ENCODE assay signal across 1 cellular context in the genomic region with DNA sequence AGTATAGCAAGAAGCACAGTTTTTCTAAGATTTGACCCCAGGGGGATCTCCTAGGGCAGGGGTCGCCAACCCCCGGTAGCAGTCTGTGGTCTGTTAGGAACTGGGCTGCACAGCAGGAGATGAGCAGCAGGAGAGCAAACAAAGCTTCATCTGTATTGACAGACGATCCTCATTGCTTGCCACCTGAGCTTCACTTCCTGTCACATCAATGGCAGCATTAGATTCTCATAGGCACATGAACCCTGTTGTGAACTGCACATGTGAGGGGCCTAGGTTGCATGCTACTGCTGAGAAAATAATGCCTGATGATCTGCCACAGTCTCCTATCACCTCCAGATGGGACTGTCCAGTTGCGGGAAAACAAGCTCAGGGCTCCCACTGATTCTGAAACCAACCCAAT.
TF ChIP-seq lines count a peak whose summit lies in the region.

No MANE protein-coding gene starts in this region.

TF ChIP-seq in HepG2, 621 proteins besides CTCF, POLR2A, EP300 and RAD21 (continued from another document and continues in another):
- peak; percentile 90; the same call in 1 of the 2 replicates for TF ChIP-seq HDAC2 (CRISPR knock-in tag; IDR thresholded peaks at IDR 0.05)
- TF ChIP-seq TEF (CRISPR knock-in tag; IDR thresholded peaks at IDR 0.05): no peak
- TF ChIP-seq CBX5 (CRISPR knock-in tag; IDR thresholded peaks at IDR 0.05; ENCODE audit: borderline replicate concordance): peak; percentile 61; the same call in 1 of the 2 replicates
- TF ChIP-seq TMF1 (CRISPR knock-in tag; IDR thresholded peaks at IDR 0.05; ENCODE audit: low read depth): no peak
- TF ChIP-seq ASH2L (IDR thresholded peaks at IDR 0.05; ENCODE audit: insufficient read length, low read depth, low read length): no peak
- TF ChIP-seq, protein P1, sequence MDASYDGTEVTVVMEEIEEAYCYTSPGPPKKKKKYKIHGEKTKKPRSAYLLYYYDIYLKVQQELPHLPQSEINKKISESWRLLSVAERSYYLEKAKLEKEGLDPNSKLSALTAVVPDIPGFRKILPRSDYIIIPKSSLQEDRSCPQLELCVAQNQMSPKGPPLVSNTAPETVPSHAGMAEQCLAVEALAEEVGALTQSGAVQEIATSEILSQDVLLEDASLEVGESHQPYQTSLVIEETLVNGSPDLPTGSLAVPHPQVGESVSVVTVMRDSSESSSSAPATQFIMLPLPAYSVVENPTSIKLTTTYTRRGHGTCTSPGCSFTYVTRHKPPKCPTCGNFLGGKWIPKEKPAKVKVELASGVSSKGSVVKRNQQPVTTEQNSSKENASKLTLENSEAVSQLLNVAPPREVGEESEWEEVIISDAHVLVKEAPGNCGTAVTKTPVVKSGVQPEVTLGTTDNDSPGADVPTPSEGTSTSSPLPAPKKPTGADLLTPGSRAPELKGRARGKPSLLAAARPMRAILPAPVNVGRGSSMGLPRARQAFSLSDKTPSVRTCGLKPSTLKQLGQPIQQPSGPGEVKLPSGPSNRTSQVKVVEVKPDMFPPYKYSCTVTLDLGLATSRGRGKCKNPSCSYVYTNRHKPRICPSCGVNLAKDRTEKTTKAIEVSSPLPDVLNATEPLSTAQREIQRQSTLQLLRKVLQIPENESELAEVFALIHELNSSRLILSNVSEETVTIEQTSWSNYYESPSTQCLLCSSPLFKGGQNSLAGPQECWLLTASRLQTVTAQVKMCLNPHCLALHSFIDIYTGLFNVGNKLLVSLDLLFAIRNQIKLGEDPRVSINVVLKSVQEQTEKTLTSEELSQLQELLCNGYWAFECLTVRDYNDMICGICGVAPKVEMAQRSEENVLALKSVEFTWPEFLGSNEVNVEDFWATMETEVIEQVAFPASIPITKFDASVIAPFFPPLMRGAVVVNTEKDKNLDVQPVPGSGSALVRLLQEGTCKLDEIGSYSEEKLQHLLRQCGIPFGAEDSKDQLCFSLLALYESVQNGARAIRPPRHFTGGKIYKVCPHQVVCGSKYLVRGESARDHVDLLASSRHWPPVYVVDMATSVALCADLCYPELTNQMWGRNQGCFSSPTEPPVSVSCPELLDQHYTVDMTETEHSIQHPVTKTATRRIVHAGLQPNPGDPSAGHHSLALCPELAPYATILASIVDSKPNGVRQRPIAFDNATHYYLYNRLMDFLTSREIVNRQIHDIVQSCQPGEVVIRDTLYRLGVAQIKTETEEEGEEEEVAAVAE (CRISPR knock-in tag; IDR thresholded peaks at IDR 0.05; ENCODE audit: borderline replicate concordance): no peak
- TF ChIP-seq MBD4 (IDR thresholded peaks at IDR 0.05; ENCODE audit: borderline replicate concordance, low read length): no peak
- TF ChIP-seq ZNF510 (CRISPR knock-in tag; IDR thresholded peaks at IDR 0.05; ENCODE audit: low read depth): 0 out of 2 replicates have a peak, but pooled peaks have one; percentile 72
- TF ChIP-seq ZNF790 (CRISPR knock-in tag; IDR thresholded peaks at IDR 0.05; ENCODE audit: borderline replicate concordance): no peak
- TF ChIP-seq KLF16 (CRISPR knock-in tag; IDR thresholded peaks at IDR 0.05): peak in 1 of 2 experiments; percentile 60; a peak in 1 of 4 replicates
- TF ChIP-seq ZNF253 (CRISPR knock-in tag; IDR thresholded peaks at IDR 0.05; ENCODE audit: borderline replicate concordance): no peak
- TF ChIP-seq HHEX (CRISPR knock-in tag; IDR thresholded peaks at IDR 0.05): peak; percentile 72
- TF ChIP-seq ELK4 (CRISPR knock-in tag; IDR thresholded peaks at IDR 0.05; ENCODE audit: borderline replicate concordance): no peak
- no peak for TF ChIP-seq ZHX2 (IDR thresholded peaks at IDR 0.05; ENCODE audit: low read depth)
- TF ChIP-seq ZHX2 (CRISPR knock-in tag; IDR thresholded peaks at IDR 0.05; ENCODE audit: borderline replicate concordance): no peak
- TF ChIP-seq CCDC6 (CRISPR knock-in tag; IDR thresholded peaks at IDR 0.05): no peak
- TF ChIP-seq ZNF235 (CRISPR knock-in tag; IDR thresholded peaks at IDR 0.05; ENCODE audit: borderline replicate concordance): no peak
- TF ChIP-seq MZF1 (CRISPR knock-in tag; IDR thresholded peaks at IDR 0.05; ENCODE audit: borderline replicate concordance): no peak
- no peak for TF ChIP-seq FOXA1 (IDR thresholded peaks at IDR 0.05)
- TF ChIP-seq FOXA1 (CRISPR knock-in tag; IDR thresholded peaks at IDR 0.05): peak; percentile 92
- peak; percentile 80; the same call in 1 of the 2 replicates for TF ChIP-seq ZNF616 (CRISPR knock-in tag; IDR thresholded peaks at IDR 0.05; ENCODE audit: low read depth)
- TF ChIP-seq TGIF2 (CRISPR knock-in tag; IDR thresholded peaks at IDR 0.05): peak; percentile 68; the same call in 1 of the 2 replicates
- TF ChIP-seq, protein P2, sequence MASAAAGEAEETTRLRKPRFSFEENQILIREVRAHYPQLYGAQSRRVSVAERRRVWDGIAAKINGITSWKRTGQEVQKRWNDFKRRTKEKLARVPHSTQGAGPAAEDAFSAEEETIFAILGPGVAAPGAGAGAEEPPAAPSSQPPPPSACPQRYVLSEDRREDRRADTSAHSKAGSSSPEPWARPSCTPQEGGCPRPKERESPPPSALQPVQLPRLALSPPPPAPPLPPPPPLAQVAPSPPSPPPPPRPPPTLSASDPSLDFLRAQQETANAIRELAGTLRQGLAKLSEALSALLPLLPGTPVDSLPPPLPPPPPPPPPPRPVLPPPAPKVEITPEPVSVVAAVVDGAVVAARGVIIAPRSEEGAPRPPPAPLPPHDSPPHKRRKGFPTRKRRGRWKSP (CRISPR knock-in tag; IDR thresholded peaks at IDR 0.05): no peak
- peak; percentile 73 for TF ChIP-seq GATAD2A (CRISPR knock-in tag; IDR thresholded peaks at IDR 0.05)
- 0 out of 2 replicates have a peak, but pooled peaks have one; percentile 44 for TF ChIP-seq SKIL (CRISPR knock-in tag; IDR thresholded peaks at IDR 0.05; ENCODE audit: borderline replicate concordance)
- TF ChIP-seq ZNF10 (CRISPR knock-in tag; IDR thresholded peaks at IDR 0.05; ENCODE audit: borderline replicate concordance, low read depth): no peak
- TF ChIP-seq RORA (CRISPR knock-in tag; IDR thresholded peaks at IDR 0.05): no peak
- TF ChIP-seq, protein P3, sequence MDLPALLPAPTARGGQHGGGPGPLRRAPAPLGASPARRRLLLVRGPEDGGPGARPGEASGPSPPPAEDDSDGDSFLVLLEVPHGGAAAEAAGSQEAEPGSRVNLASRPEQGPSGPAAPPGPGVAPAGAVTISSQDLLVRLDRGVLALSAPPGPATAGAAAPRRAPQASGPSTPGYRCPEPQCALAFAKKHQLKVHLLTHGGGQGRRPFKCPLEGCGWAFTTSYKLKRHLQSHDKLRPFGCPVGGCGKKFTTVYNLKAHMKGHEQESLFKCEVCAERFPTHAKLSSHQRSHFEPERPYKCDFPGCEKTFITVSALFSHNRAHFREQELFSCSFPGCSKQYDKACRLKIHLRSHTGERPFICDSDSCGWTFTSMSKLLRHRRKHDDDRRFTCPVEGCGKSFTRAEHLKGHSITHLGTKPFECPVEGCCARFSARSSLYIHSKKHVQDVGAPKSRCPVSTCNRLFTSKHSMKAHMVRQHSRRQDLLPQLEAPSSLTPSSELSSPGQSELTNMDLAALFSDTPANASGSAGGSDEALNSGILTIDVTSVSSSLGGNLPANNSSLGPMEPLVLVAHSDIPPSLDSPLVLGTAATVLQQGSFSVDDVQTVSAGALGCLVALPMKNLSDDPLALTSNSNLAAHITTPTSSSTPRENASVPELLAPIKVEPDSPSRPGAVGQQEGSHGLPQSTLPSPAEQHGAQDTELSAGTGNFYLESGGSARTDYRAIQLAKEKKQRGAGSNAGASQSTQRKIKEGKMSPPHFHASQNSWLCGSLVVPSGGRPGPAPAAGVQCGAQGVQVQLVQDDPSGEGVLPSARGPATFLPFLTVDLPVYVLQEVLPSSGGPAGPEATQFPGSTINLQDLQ (CRISPR knock-in tag; IDR thresholded peaks at IDR 0.05): no peak
- TF ChIP-seq MTA1 (CRISPR knock-in tag; IDR thresholded peaks at IDR 0.05; ENCODE audit: borderline replicate concordance): 0 out of 2 replicates have a peak, but pooled peaks have one; percentile 54
- TF ChIP-seq ZNF383 (CRISPR knock-in tag; IDR thresholded peaks at IDR 0.05; ENCODE audit: borderline replicate concordance): no peak
- 0 out of 2 replicates have a peak, but pooled peaks have one; percentile 58 for TF ChIP-seq BORCS8-MEF2B (CRISPR knock-in tag; IDR thresholded peaks at IDR 0.05)
- no peak for TF ChIP-seq ZNF558 (CRISPR knock-in tag; IDR thresholded peaks at IDR 0.05; ENCODE audit: borderline replicate concordance)
- peak; percentile 75; the same call in 1 of the 2 replicates for TF ChIP-seq ZFX (CRISPR knock-in tag; IDR thresholded peaks at IDR 0.05; ENCODE audit: low read depth)
- TF ChIP-seq RFX1 (IDR thresholded peaks at IDR 0.05): no peak
- no peak for TF ChIP-seq ZFP82 (CRISPR knock-in tag; IDR thresholded peaks at IDR 0.05; ENCODE audit: borderline replicate concordance)
- TF ChIP-seq PATZ1 (CRISPR knock-in tag; IDR thresholded peaks at IDR 0.05): peak; percentile 35; the same call in 1 of the 2 replicates
